Comparison of ENCODE assay signal across 19 cellular contexts in the genomic region with DNA sequence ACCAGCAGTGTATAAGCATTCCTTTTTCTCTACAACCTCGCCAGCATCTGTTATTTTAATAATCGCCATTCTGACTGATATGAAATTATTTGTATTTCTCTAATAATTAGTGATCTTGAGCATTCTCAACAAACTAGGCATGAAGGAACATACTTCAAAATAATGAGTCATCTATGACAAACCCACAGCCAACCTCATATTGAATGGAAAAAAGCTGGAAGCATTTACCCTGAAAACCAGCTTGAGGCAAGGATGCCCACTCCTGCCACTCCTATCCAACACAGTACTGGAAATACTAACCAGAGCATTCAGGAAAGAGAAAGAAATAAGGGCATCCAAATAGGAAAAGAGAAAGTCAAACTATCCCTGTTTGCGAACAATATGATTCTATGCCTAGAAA.
"Had no signal": no experiment of that assay in that cellular context is flagged by ENCODE, and none has a peak within 500 bp of the region (broad histone marks: within the 10 kb centered on the region; RNA-seq: fewer than 3 reads in every experiment).

No MANE protein-coding gene starts in this region.

- DNase-seq: Kasumi-1, MV-4-11, NCI-H1048, NCI-H1105, NCI-H1417, NCI-H1436 treated with DMSO at 0.1 percent for 48 hours, NCI-H1694, NCI-H187 treated with DMSO at 0.1 percent for 48 hours, NCI-H2029 treated with DMSO at 0.1 percent for 48 hours, NCI-H2171 treated with DMSO at 0.1 percent for 48 hours, NCI-H524, NCI-H526 treated with DMSO at 0.1 percent for 48 hours, NCI-H748 treated with DMSO at 0.1 percent for 48 hours, SHP77, SK-N-SH, SW 1271, T-cell had no signal

- ATAC-seq: K562, Panc1, T-cell had no signal

- H3K4me3 ChIP-seq: K562 had no signal
